ENCODE assay signal across 15 cellular contexts in the genomic region with DNA sequence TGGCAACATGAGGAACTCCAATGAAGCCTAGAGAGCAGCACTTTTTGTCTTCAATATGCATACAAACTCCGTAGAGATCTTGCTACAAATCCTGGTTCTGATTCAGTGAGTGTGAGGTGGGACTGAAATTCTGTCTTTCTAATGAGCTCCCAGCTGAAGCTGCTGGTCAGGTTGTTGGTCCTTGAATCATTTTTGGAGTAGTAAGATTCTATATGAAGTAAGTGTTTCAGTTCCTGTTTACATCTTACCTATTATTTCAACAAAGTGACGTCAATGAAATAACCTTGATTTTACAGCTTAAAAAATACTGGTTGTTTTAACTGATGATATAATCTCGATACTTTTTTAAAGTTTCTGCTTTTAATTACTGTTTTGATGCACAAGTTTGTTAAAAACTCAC. TPM values are rescaled to one million over a fixed set of nuclear protein-coding genes. Genes with fewer than 3 reads are reported as not detected.
DNase-seq lines count a peak whose midpoint lies in the region; ATAC-seq, FAIRE-seq and TF ChIP-seq lines count a peak whose summit lies in the region.
"Had no signal": no experiment of that assay in that cellular context is flagged by ENCODE, and none has a peak within 500 bp of the region (broad histone marks: within the 10 kb centered on the region; RNA-seq: fewer than 3 reads in every experiment).

No MANE protein-coding gene starts in this region.

- H3K27me3 ChIP-seq in SU-DHL-6 (ENCODE audit: low read length), result no peaks in the 10 kb centered on the region

- peaks cover 4% of the 10 kb centered on the region; the same call in 1 of the 2 replicates for H3F3A ChIP-seq in SU-DHL-6 (ENCODE audit: insufficient read depth)

- H3K36me3 ChIP-seq in SU-DHL-6 (ENCODE audit: low read length), result peaks cover 5% of the 10 kb centered on the region; the same call in 1 of the 2 replicates
- H3K36me3 ChIP-seq: prostate gland had no signal

- no peak for DNase-seq in GM18507 (ENCODE audit: extremely low spot score, insufficient read length, low read depth)
- no peak for DNase-seq in NCI-H510A treated with DMSO at 0.1 percent for 48 hours (lab: John Stamatoyannopoulos, UW)
- no peak for DNase-seq in NCI-H345 (lab: John Stamatoyannopoulos, UW)
- no peak for DNase-seq in dermis blood vessel endothelial cell
- DNase-seq: activated naive CD4-positive, alpha-beta T cell treated with anti-CD3 and anti-CD28 coated beads, Interleukin-2, amount 10 ng/mL, durations not matched to agents 7 days and 5 days; AML-193; left ventricle myocardium superior; NCI-H226 had no signal

- ATAC-seq in GM19463 (IDR thresholded peaks at IDR 0.05; ENCODE audit: unreplicated experiment) (peak; percentile 43), HG02981 (IDR thresholded peaks at IDR 0.05; ENCODE audit: unreplicated experiment) (peak; percentile 56), HG02588 (IDR thresholded peaks at IDR 0.05; ENCODE audit: unreplicated experiment) (no peak)
- ATAC-seq: left ventricle myocardium superior had no signal

- H3K27ac ChIP-seq in SU-DHL-6 (ENCODE audit: low read depth, low read length), result no peak overlapping the region
- H3K27ac ChIP-seq: prostate gland, VCaP had no signal

- H3K9ac ChIP-seq in SU-DHL-6 (ENCODE audit: low read length), result no peak overlapping the region

- H3K79me2 ChIP-seq in SU-DHL-6 (ENCODE audit: insufficient read depth, low read length), result no peaks in the 10 kb centered on the region

- H2AFZ ChIP-seq in SU-DHL-6 (ENCODE audit: low read depth, low read length, severe bottlenecking), result no peak overlapping the region

- no peak overlapping the region for H3K4me3 ChIP-seq in SU-DHL-6 (ENCODE audit: insufficient read depth, low read length, poor library complexity, severe bottlenecking)
- H3K4me3 ChIP-seq: prostate gland had no signal

- peak; percentile 80 for FAIRE-seq in GM18507 (lab: Jason Lieb, UNC)
- FAIRE-seq: D721Med had no signal

- TF ChIP-seq CTCF in SU-DHL-6 (IDR thresholded peaks at IDR 0.05; ENCODE audit: insufficient read depth, low read length, poor library complexity, severe bottlenecking), result no peak

- peak overlapping the region; percentile 16 for H3K4me2 ChIP-seq in SU-DHL-6 (ENCODE audit: low read depth, low read length, poor library complexity, severe bottlenecking)

- H3K9me2 ChIP-seq in SU-DHL-6 (replicated peaks; ENCODE audit: insufficient read depth, low read length), result no peaks in the 10 kb centered on the region

- no peaks in the 10 kb centered on the region for H3K9me3 ChIP-seq in SU-DHL-6 (ENCODE audit: insufficient read depth, low read length)
- H3K9me3 ChIP-seq: prostate gland had no signal

- H4K20me1 ChIP-seq in SU-DHL-6 (ENCODE audit: low read depth, low read length), result no peaks in the 10 kb centered on the region

RNA-seq across cellular contexts. Expression of a gene that starts 33.9 kb away (rescaled TPM):
- 19.6 and 22.7 TPM in 2 replicates for total RNA-seq in dermis blood vessel endothelial cell
